ENCODE assay signal across 12 cellular contexts in genomic region chr13:28375250-28375930, GRCh38.
"Had no signal": no experiment of that assay in that cellular context is flagged by ENCODE, and none has a peak within 500 bp of the region (broad histone marks: within the 10 kb centered on the region; RNA-seq: fewer than 3 reads in every experiment).

No MANE protein-coding gene starts in this region.

- H3K36me3 Mint-ChIP-seq: natural killer cell treated with Interleukin-12 subunit alpha and Interleukin-12 subunit beta and Interleukin-15 and Interleukin-18, amount 100 ng/mL, for 72 hours had no signal

- H3K27me3 ChIP-seq: ascending aorta had no signal

- ATAC-seq: activated CD8-positive, alpha-beta T cell treated with anti-CD3 and anti-CD28 coated beads for 36 hours; foreskin keratinocyte; left lung; natural killer cell treated with Interleukin-12 subunit alpha and Interleukin-12 subunit beta and Interleukin-15 and Interleukin-18, amount 100 ng/mL, for 72 hours; psoas muscle had no signal

- H3K27ac ChIP-seq: ascending aorta, foreskin keratinocyte, left lung, psoas muscle, VCaP had no signal

- H3K4me1 ChIP-seq: ascending aorta, foreskin keratinocyte, psoas muscle had no signal

- H3K4me3 Mint-ChIP-seq: activated CD8-positive, alpha-beta T cell treated with anti-CD3 and anti-CD28 coated beads for 36 hours; natural killer cell treated with Interleukin-12 subunit alpha and Interleukin-12 subunit beta and Interleukin-15 and Interleukin-18, amount 100 ng/mL, for 72 hours had no signal

- H3K27me3 Mint-ChIP-seq: activated CD8-positive, alpha-beta T cell treated with anti-CD3 and anti-CD28 coated beads for 36 hours had no signal

- FAIRE-seq: endothelial cell of umbilical vein had no signal

- H3K9me3 Mint-ChIP-seq: activated CD8-positive, alpha-beta T cell treated with anti-CD3 and anti-CD28 coated beads for 36 hours; natural killer cell treated with Interleukin-12 subunit alpha and Interleukin-12 subunit beta and Interleukin-15 and Interleukin-18, amount 100 ng/mL, for 72 hours had no signal

- H3K36me3 ChIP-seq: ascending aorta, left lung had no signal

- DNase-seq: activated CD4-positive, alpha-beta T cell treated with anti-CD3 and anti-CD28 coated beads for 4 hours; activated CD8-positive, alpha-beta memory T cell treated with anti-CD3 and anti-CD28 coated beads, Interleukin-2, amount 50 U/mL, for 48 hours; activated CD8-positive, alpha-beta T cell treated with anti-CD3 and anti-CD28 coated beads for 36 hours; foreskin keratinocyte; head of caudate nucleus; left lung; occipital lobe; psoas muscle had no signal

- H3K27ac Mint-ChIP-seq: activated CD8-positive, alpha-beta T cell treated with anti-CD3 and anti-CD28 coated beads for 36 hours; natural killer cell treated with Interleukin-12 subunit alpha and Interleukin-12 subunit beta and Interleukin-15 and Interleukin-18, amount 100 ng/mL, for 72 hours had no signal

- H3K4me3 ChIP-seq: ascending aorta, left lung, psoas muscle had no signal

- H3K9me3 ChIP-seq: ascending aorta, left lung, psoas muscle had no signal
